In genomic region chr11:45157247-45158209, GRCh38 we compare ENCODE assay signal across 19 cellular contexts. TPM values are rescaled to one million over a fixed set of nuclear protein-coding genes. Genes with fewer than 3 reads are reported as not detected.
DNase-seq lines count a peak whose midpoint lies in the region; ATAC-seq and TF ChIP-seq lines count a peak whose summit lies in the region.
"Had no signal": no experiment of that assay in that cellular context is flagged by ENCODE, and none has a peak within 500 bp of the region (broad histone marks: within the 10 kb centered on the region; RNA-seq: fewer than 3 reads in every experiment).

No MANE protein-coding gene starts in this region.

- H3K9ac ChIP-seq in iPS-15b (ENCODE audit: low read depth, low read length): peak overlapping the region; percentile 37

- TF ChIP-seq CTCF in heart left ventricle (IDR thresholded peaks at IDR 0.05): no peak
- TF ChIP-seq CTCF in psoas muscle (IDR thresholded peaks at IDR 0.05): no peak
- no peak for TF ChIP-seq CTCF in left lung (IDR thresholded peaks at IDR 0.05)

- H3K4me1 ChIP-seq in heart left ventricle (peaks cover 0 to 90% (median 50%) of the 10 kb centered on the region in 12 donors), iPS-15b (ENCODE audit: control insufficient read depth, insufficient read depth, low read length) (no peaks in the 10 kb centered on the region), psoas muscle (peaks cover 35% of the 10 kb centered on the region), aorta (ENCODE audit: control insufficient read depth in 1 of 2, insufficient read depth in 2 of 2, low read length in 2 of 2) (peaks cover 4 to 5% of the 10 kb centered on the region in 2 donors), left lung (peaks cover 7 to 23% of the 10 kb centered on the region in 2 donors)

- ATAC-seq in heart left ventricle (no peak), Right ventricle myocardium inferior (no peak), psoas muscle (no peak), aorta (ENCODE audit: low FRiP score) (no peak), GM18498 (IDR thresholded peaks at IDR 0.05; ENCODE audit: unreplicated experiment) (no peak), HG03565 (IDR thresholded peaks at IDR 0.05; ENCODE audit: unreplicated experiment) (no peak), left lung (no peak)
- ATAC-seq: body of pancreas had no signal

- H3K27me3 ChIP-seq in heart left ventricle (no peaks in the 10 kb centered on the region), iPS-15b (ENCODE audit: control insufficient read depth, insufficient read depth, low read length) (no peaks in the 10 kb centered on the region), psoas muscle (ENCODE audit: insufficient read depth in 3 of 3, low read length in 2 of 3) (no peaks in the 10 kb centered on the region), aorta (ENCODE audit: control insufficient read depth in 1 of 2, insufficient read depth in 2 of 2, low read length in 1 of 2) (no peaks in the 10 kb centered on the region), left lung (no peaks in the 10 kb centered on the region)
- H3K27me3 ChIP-seq: body of pancreas had no signal

- intact Hi-C loops in heart left ventricle (cut with DNase I): no loop called here
- intact Hi-C loops in Right ventricle myocardium inferior (cut with DNase I): no loop called here
- intact Hi-C loops in psoas muscle (cut with DNase I): no loop called here
- intact Hi-C loops in aorta (cut with DNase I): no loop called here
- intact Hi-C loops in left lung (cut with DNase I): no loop called here

- 65 to 73% (median 72%) methylated on average over 19 to 20 of the region's 20 CpGs for WGBS in heart left ventricle, 4 donors
- WGBS in psoas muscle, 3 donors: 84 to 87% (median 86%) methylated on average over 20 of the region's 20 CpGs
- WGBS in aorta, 2 donors: 83 to 84% methylated on average over 20 of the region's 20 CpGs

- H3K36me3 ChIP-seq in heart left ventricle (no peaks in the 10 kb centered on the region), iPS-15b (ENCODE audit: control insufficient read depth, insufficient read depth, low read length) (no peaks in the 10 kb centered on the region), psoas muscle (ENCODE audit: insufficient read depth in 1 of 2, low read depth in 1 of 2) (no peaks in the 10 kb centered on the region), aorta (ENCODE audit: control insufficient read depth in 1 of 2, insufficient read depth in 2 of 2, low read length in 1 of 2) (no peaks in the 10 kb centered on the region), left lung (no peaks in the 10 kb centered on the region)

- H3K9me3 ChIP-seq in heart left ventricle: no peaks in the 10 kb centered on the region
- no peaks in the 10 kb centered on the region for H3K9me3 ChIP-seq in iPS-15b (ENCODE audit: control insufficient read depth, insufficient read depth, low read length)
- H3K9me3 ChIP-seq in psoas muscle: no peaks in the 10 kb centered on the region
- H3K9me3 ChIP-seq in aorta (ENCODE audit: control insufficient read depth, low read length): no peaks in the 10 kb centered on the region
- no peaks in the 10 kb centered on the region for H3K9me3 ChIP-seq in left lung
- H3K9me3 ChIP-seq: body of pancreas had no signal

- peak overlapping the region in 11 of 12 donors; percentile 22 to 86 (median 74) for H3K27ac ChIP-seq in heart left ventricle
- H3K27ac ChIP-seq in psoas muscle: peak overlapping the region; percentile 30
- peak overlapping the region; percentile 12 to 53 for H3K27ac ChIP-seq in aorta (ENCODE audit: low read depth in 1 of 2, low read length in 2 of 2)
- no peak overlapping the region for H3K27ac ChIP-seq in left lung
- H3K27ac ChIP-seq: body of pancreas, HL-60 had no signal

- H3K4me3 ChIP-seq in heart left ventricle (no peak overlapping the region), iPS-15b (ENCODE audit: low read depth, low read length) (no peak overlapping the region), psoas muscle (no peak overlapping the region), aorta (ENCODE audit: low read length in 2 of 2) (no peak overlapping the region), left lung (no peak overlapping the region)
- H3K4me3 ChIP-seq: body of pancreas had no signal

- TF ChIP-seq POLR2A in heart left ventricle (IDR thresholded peaks at IDR 0.05): no peak

- DNase-seq in heart left ventricle (peak in 1 of 5 donors; percentile 25), Right ventricle myocardium inferior (ENCODE audit: missing footprints) (no peak), psoas muscle (no peak), aorta (peak in 1 of 2 donors; percentile 59), left lung (no peak)
- DNase-seq: activated CD4-positive, alpha-beta T cell treated with anti-CD3 and anti-CD28 coated beads, Interleukin-2, amount 50 U/mL, for 4 hours; activated effector memory CD4-positive, alpha-beta T cell treated with anti-CD3 and anti-CD28 coated beads, Interleukin-2, amount 50 U/mL, for 16 hours; glutamatergic neuron; HCEC 1CT; left colon; NCI-H187; NCI-H524; stimulated activated naive CD4-positive, alpha-beta T cell treated with Interleukin-2 at 50 U/mL for 16 hours; T1000 had no signal

RNA-seq across cellular contexts. Expression of gene PRDM11, which starts 11.1 kb away (rescaled TPM):
- total RNA-seq in heart left ventricle (10 to 100 TPM; 14.7 to 29.6 (median 18.2) TPM), Right ventricle myocardium inferior (16.0 TPM), psoas muscle (10 to 100 TPM in 1 of 4 donors, 1 to 10 TPM in 3; 5.1 to 14.2 (median 7.8) TPM), aorta (10 to 100 TPM; 23.6 to 29.6 TPM), left lung (10 to 100 TPM; 13.6 to 13.8 TPM)
- polyA plus RNA-seq in heart left ventricle (10 to 100 TPM in 1 of 2 donors, 1 to 10 TPM in 1; 4.5 to 19.2 TPM), psoas muscle (1 to 10 TPM; 2.3 to 7.2 (median 3.3) TPM), aorta (10 to 100 TPM in 1 of 2 donors, 1 to 10 TPM in 1; 6.1 to 12.3 TPM)

Comparison
In these comparisons a context has a peak if more than half of its experiments do, and no peak if none do; other contexts are left out.
1. H3K27ac ChIP-seq: peak in heart left ventricle (11 of 12), psoas muscle (single experiment) and aorta (2 of 2); none in left lung (0 of 2).